Comparison of ENCODE assay signal across 1 cellular context in the genomic region with DNA sequence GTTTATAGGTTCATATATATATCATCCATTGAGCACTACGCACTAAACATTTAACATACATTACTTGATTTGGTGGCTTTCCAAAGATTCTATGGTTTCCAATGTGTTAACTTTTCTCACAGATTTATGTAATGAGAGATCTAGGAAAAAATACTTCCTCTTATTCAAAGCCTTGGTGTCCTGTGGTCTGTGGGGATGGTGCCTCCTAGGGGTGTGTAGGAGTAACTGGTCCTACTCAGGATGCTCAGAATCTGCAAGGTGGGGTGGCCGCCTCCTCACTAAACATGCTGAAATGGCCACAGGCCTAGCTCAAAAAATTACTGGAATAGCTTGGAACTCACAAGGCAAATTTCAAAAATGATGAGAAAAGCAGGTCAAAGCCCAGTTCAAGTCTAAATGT.
TF ChIP-seq lines count a peak whose summit lies in the region.

No MANE protein-coding gene starts in this region.

TF ChIP-seq in K562, 482 proteins besides CTCF, POLR2A, EP300 and RAD21 (continued from another document):
- TF ChIP-seq, protein P1, sequence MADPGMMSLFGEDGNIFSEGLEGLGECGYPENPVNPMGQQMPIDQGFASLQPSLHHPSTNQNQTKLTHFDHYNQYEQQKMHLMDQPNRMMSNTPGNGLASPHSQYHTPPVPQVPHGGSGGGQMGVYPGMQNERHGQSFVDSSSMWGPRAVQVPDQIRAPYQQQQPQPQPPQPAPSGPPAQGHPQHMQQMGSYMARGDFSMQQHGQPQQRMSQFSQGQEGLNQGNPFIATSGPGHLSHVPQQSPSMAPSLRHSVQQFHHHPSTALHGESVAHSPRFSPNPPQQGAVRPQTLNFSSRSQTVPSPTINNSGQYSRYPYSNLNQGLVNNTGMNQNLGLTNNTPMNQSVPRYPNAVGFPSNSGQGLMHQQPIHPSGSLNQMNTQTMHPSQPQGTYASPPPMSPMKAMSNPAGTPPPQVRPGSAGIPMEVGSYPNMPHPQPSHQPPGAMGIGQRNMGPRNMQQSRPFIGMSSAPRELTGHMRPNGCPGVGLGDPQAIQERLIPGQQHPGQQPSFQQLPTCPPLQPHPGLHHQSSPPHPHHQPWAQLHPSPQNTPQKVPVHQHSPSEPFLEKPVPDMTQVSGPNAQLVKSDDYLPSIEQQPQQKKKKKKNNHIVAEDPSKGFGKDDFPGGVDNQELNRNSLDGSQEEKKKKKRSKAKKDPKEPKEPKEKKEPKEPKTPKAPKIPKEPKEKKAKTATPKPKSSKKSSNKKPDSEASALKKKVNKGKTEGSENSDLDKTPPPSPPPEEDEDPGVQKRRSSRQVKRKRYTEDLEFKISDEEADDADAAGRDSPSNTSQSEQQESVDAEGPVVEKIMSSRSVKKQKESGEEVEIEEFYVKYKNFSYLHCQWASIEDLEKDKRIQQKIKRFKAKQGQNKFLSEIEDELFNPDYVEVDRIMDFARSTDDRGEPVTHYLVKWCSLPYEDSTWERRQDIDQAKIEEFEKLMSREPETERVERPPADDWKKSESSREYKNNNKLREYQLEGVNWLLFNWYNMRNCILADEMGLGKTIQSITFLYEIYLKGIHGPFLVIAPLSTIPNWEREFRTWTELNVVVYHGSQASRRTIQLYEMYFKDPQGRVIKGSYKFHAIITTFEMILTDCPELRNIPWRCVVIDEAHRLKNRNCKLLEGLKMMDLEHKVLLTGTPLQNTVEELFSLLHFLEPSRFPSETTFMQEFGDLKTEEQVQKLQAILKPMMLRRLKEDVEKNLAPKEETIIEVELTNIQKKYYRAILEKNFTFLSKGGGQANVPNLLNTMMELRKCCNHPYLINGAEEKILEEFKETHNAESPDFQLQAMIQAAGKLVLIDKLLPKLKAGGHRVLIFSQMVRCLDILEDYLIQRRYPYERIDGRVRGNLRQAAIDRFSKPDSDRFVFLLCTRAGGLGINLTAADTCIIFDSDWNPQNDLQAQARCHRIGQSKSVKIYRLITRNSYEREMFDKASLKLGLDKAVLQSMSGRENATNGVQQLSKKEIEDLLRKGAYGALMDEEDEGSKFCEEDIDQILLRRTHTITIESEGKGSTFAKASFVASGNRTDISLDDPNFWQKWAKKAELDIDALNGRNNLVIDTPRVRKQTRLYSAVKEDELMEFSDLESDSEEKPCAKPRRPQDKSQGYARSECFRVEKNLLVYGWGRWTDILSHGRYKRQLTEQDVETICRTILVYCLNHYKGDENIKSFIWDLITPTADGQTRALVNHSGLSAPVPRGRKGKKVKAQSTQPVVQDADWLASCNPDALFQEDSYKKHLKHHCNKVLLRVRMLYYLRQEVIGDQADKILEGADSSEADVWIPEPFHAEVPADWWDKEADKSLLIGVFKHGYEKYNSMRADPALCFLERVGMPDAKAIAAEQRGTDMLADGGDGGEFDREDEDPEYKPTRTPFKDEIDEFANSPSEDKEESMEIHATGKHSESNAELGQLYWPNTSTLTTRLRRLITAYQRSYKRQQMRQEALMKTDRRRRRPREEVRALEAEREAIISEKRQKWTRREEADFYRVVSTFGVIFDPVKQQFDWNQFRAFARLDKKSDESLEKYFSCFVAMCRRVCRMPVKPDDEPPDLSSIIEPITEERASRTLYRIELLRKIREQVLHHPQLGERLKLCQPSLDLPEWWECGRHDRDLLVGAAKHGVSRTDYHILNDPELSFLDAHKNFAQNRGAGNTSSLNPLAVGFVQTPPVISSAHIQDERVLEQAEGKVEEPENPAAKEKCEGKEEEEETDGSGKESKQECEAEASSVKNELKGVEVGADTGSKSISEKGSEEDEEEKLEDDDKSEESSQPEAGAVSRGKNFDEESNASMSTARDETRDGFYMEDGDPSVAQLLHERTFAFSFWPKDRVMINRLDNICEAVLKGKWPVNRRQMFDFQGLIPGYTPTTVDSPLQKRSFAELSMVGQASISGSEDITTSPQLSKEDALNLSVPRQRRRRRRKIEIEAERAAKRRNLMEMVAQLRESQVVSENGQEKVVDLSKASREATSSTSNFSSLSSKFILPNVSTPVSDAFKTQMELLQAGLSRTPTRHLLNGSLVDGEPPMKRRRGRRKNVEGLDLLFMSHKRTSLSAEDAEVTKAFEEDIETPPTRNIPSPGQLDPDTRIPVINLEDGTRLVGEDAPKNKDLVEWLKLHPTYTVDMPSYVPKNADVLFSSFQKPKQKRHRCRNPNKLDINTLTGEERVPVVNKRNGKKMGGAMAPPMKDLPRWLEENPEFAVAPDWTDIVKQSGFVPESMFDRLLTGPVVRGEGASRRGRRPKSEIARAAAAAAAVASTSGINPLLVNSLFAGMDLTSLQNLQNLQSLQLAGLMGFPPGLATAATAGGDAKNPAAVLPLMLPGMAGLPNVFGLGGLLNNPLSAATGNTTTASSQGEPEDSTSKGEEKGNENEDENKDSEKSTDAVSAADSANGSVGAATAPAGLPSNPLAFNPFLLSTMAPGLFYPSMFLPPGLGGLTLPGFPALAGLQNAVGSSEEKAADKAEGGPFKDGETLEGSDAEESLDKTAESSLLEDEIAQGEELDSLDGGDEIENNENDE (IDR thresholded peaks at IDR 0.05; ENCODE audit: low read depth, low read length): no peak
- no peak for TF ChIP-seq POLR2H (tag; IDR thresholded peaks at IDR 0.05; ENCODE audit: low read depth)
- no peak for TF ChIP-seq WHSC1 (IDR thresholded peaks at IDR 0.05; ENCODE audit: low read length)
